In the genomic region with DNA sequence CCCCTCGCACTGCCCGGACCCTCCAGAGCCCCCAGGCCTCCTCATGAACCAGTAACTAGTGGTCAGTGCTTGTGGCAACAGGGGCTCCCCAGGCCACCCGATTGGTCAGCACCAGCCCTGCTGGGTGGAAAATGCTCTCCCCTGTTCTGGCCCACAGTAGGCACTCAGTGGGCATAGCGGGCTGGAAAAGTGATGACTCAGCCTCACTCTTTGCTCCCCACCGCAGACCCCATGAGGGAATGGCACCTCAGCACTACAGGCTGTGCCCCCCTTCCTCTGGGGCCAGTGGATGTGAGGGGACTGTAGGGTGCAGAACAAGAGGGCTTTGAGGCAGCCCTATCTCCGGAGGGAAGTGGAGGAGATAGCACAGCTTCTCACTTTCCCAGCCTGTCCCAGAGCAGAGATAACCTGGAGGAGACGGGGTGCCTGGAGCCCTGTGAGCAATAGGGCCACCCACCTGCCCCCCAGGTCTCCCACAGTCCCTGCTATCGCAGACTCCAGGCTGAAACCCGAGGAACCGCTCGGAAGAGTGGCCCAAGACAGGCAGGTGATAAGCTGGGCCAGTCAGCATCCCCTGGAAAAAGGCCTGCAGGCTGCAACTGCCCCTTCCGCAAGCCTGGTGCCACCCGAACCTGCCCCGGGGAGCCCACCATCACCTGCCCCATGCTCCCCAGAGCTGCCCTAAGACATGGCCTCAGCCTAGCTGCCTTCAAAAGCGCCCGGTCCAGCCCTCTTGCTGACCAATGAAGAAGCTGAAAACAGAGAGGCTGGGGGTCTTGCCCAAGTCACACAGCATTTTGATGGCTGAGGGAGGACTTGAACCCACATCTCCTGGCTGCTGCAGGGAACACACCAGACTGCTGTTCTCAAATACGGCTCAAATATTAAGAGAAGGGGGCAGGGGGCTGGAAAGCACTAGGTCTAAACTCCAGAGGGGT, we compare ENCODE assay signal across 27 cellular contexts.
"Had no signal": no experiment of that assay in that cellular context is flagged by ENCODE, and none has a peak within 500 bp of the region (broad histone marks: within the 10 kb centered on the region; RNA-seq: fewer than 3 reads in every experiment).

No MANE protein-coding gene starts in this region.

- ATAC-seq: activated CD4-positive, alpha-beta T cell treated with anti-CD3 and anti-CD28 coated beads for 36 hours; activated naive CD4-positive, alpha-beta T cell treated with anti-CD3 and anti-CD28 coated beads, Interleukin-2, amount 50 U/mL, for 72 hours; activated T-cell treated with anti-CD3 and anti-CD28 coated beads, Interleukin-2, amount 50 U/mL, for 72 hours; gastroesophageal sphincter had no signal

- DNase-seq: activated CD4-positive, alpha-beta memory T cell treated with anti-CD3 and anti-CD28 coated beads, Interleukin-2, amount 10 ng/mL, durations not matched to agents 7 days and 5 days; activated CD4-positive, alpha-beta T cell treated with anti-CD3 and anti-CD28 coated beads for 36 hours; activated CD4-positive, alpha-beta T cell treated with anti-CD3 and anti-CD28 coated beads, Interleukin-2, amount 10 ng/mL, durations not matched to agents 24 days and 14 days; activated CD4-positive, CD25-positive, alpha-beta regulatory T cell; activated CD4-positive, CD25-positive, alpha-beta regulatory T cell treated with anti-CD3 and anti-CD28 coated beads, Interleukin-2, amount 50 U/mL, for 72 hours; activated CD8-positive, alpha-beta memory T cell treated with anti-CD3 and anti-CD28 coated beads, Interleukin-2, amount 50 U/mL, for 48 hours; activated gamma-delta T cell; activated naive CD4-positive, alpha-beta T cell; activated naive CD4-positive, alpha-beta T cell treated with anti-CD3 and anti-CD28 coated beads, Interleukin-2, amount 10 ng/mL, durations not matched to agents 7 days and 5 days; activated naive CD8-positive, alpha-beta T cell treated with anti-CD3 and anti-CD28 coated beads, Interleukin-2, amount 10 ng/mL, durations not matched to agents 7 days and 5 days; activated T-cell treated with anti-CD3 and anti-CD28 coated beads for 4 hours; activated T-cell treated with anti-CD3 and anti-CD28 coated beads, Interleukin-2, amount 50 U/mL, for 24 hours; activated T-cell treated with anti-CD3 and anti-CD28 coated beads, Interleukin-2, amount 50 U/mL, for 72 hours; caudate nucleus; cortex of kidney; effector CD8-positive, alpha-beta T cell; esophagus squamous epithelium; foreskin melanocyte; T-helper 2 cell had no signal

- H3K27me3 ChIP-seq: ascending aorta, breast epithelium had no signal

- H3K4me3 ChIP-seq: ascending aorta, breast epithelium, esophagus squamous epithelium, gastroesophageal sphincter had no signal

- H3K9me3 ChIP-seq: ascending aorta, breast epithelium, esophagus squamous epithelium had no signal

- FAIRE-seq: colon, endometrium, endothelial cell of umbilical vein had no signal

- H3K27ac ChIP-seq: ascending aorta, breast epithelium, epithelial cell of prostate, esophagus squamous epithelium, gastroesophageal sphincter had no signal

- H3K4me1 ChIP-seq: ascending aorta, breast epithelium, gastroesophageal sphincter had no signal

- H3K36me3 ChIP-seq: ascending aorta, breast epithelium, esophagus squamous epithelium, gastroesophageal sphincter had no signal
